ENCODE assay signal across 8 cellular contexts in genomic region chr6:118651282-118652050, GRCh38. TPM values are rescaled to one million over a fixed set of nuclear protein-coding genes. Genes with fewer than 3 reads are reported as not detected.
A peak's percentile ranks its signal among the peaks of the same experiment; 100 is the strongest.
DNase-seq lines count a peak whose midpoint lies in the region; ATAC-seq and TF ChIP-seq lines count a peak whose summit lies in the region.

CEP85L (minus strand) TSS chr6:118651591; CDS start chr6:118651269, 322 bp downstream.

- H3K4me3 ChIP-seq in SK-N-MC (peak within 1 kb of the TSS; percentile 87), suprapubic skin (peak within 1 kb of the TSS; percentile 98)

- peaks cover 26% of the 10 kb centered on the region for H3K4me1 ChIP-seq in suprapubic skin

- POLR2A ChIA-PET in GM10248 (lab: Yijun Ruan, JAX): interaction anchor here (0.6 to 1.0 kb wide), 4 partner anchors 32 to 157 kb away, joined by 3 to 4 read pairs (median 3); no protein-coding TSS in a partner anchor

- no peak for TF ChIP-seq EP300 in suprapubic skin (IDR thresholded peaks at IDR 0.05)

- peak; percentile 91 for ATAC-seq in HG02588 (IDR thresholded peaks at IDR 0.05; ENCODE audit: unreplicated experiment)

- no peaks in the 10 kb centered on the region for H3K9me3 Mint-ChIP-seq in activated naive CD4-positive, alpha-beta T cell treated with anti-CD3 and anti-CD28 coated beads, Interleukin-2, amount 10 ng/mL, durations not matched to agents 7 days and 5 days

- TF ChIP-seq CTCF in GM10248 (IDR thresholded peaks at IDR 0.05; ENCODE audit: control extremely low read depth, extremely low read depth, low read depth, missing control alignments) (no peak), suprapubic skin (IDR thresholded peaks at IDR 0.05) (no peak)

- peaks cover 21% of the 10 kb centered on the region for H3K36me3 Mint-ChIP-seq in activated naive CD4-positive, alpha-beta T cell treated with anti-CD3 and anti-CD28 coated beads, Interleukin-2, amount 10 ng/mL, durations not matched to agents 7 days and 5 days

- H3K36me3 ChIP-seq in SK-N-MC (ENCODE audit: insufficient read depth, low read length): no peaks in the 10 kb centered on the region
- no peaks in the 10 kb centered on the region for H3K36me3 ChIP-seq in suprapubic skin

- 0% methylated on average over 3 of the region's 77 CpGs for WGBS in suprapubic skin

- peak within 1 kb of the TSS; percentile 83 for H3K9ac ChIP-seq in SK-N-MC (ENCODE audit: insufficient read length)

- peak in 1 of 2 donors; percentile 59 for TF ChIP-seq POLR2A in suprapubic skin (IDR thresholded peaks at IDR 0.05)

- H3K27ac Mint-ChIP-seq in activated naive CD4-positive, alpha-beta T cell treated with anti-CD3 and anti-CD28 coated beads, Interleukin-2, amount 10 ng/mL, durations not matched to agents 7 days and 5 days: peak within 1 kb of the TSS; percentile 91

- H3K27me3 Mint-ChIP-seq in activated naive CD4-positive, alpha-beta T cell treated with anti-CD3 and anti-CD28 coated beads, Interleukin-2, amount 10 ng/mL, durations not matched to agents 7 days and 5 days: no peaks in the 10 kb centered on the region

- H3K9me3 ChIP-seq in SK-N-MC (ENCODE audit: low read depth, low read length) (no peaks in the 10 kb centered on the region), suprapubic skin (no peaks in the 10 kb centered on the region)

- H3K27ac ChIP-seq in SK-N-MC (0 out of 2 replicates have a peak within 1 kb of the TSS, but pooled peaks have one; percentile 21), suprapubic skin (peak within 1 kb of the TSS; percentile 97)

- H3K4me1 Mint-ChIP-seq in activated naive CD4-positive, alpha-beta T cell treated with anti-CD3 and anti-CD28 coated beads, Interleukin-2, amount 10 ng/mL, durations not matched to agents 7 days and 5 days: peaks cover 52% of the 10 kb centered on the region

- DNase-seq in GM10248 (ENCODE audit: extremely low spot score): peak; percentile 95
- DNase-seq in NCI-H1048 (lab: John Stamatoyannopoulos, UW): peak; percentile 77
- DNase-seq in SK-N-MC (ENCODE audit: low read depth, low spot score): peak; percentile 20
- DNase-seq in activated naive CD4-positive, alpha-beta T cell treated with anti-CD3 and anti-CD28 coated beads, Interleukin-2, amount 10 ng/mL, durations not matched to agents 7 days and 5 days: peak; percentile 93
- peak; percentile 95 for DNase-seq in globus pallidus (ENCODE audit: low spot score)
- DNase-seq in occipital lobe (lab: John Stamatoyannopoulos, UW): peak; percentile 89
- peak; percentile 93 for DNase-seq in suprapubic skin (ENCODE audit: low spot score in 2 of 2)

- CTCF ChIA-PET in GM10248 (lab: Yijun Ruan, JAX): interaction anchor here (0.9 to 1.4 kb wide), 5 partner anchors 8 to 125 kb away, joined by 3 to 5 read pairs (median 3); no protein-coding TSS in a partner anchor
- CTCF ChIA-PET in activated naive CD4-positive, alpha-beta T cell treated with anti-CD3 and anti-CD28 coated beads, Interleukin-2, amount 10 ng/mL, durations not matched to agents 7 days and 5 days (lab: Charles Lee): interaction anchor here (1.2 to 1.3 kb wide), 2 partner anchors 53 to 58 kb away, joined by 4 read pairs; no protein-coding TSS in a partner anchor

- peak within 1 kb of the TSS; percentile 89 for H3K4me3 Mint-ChIP-seq in activated naive CD4-positive, alpha-beta T cell treated with anti-CD3 and anti-CD28 coated beads, Interleukin-2, amount 10 ng/mL, durations not matched to agents 7 days and 5 days

- no peaks in the 10 kb centered on the region for H3K27me3 ChIP-seq in suprapubic skin

RNA-seq across cellular contexts. Expression of gene CEP85L, which starts in this region (rescaled TPM):
- total RNA-seq in occipital lobe: 59.1 TPM
- total RNA-seq in suprapubic skin: 1 to 10 TPM; 4.7 to 9.5 (median 5.3) TPM

Comparison
In these comparisons a context has a peak if more than half of its experiments do, and no peak if none do; other contexts are left out.
1. Peak in every context shown above with its lines: DNase-seq, ATAC-seq, H3K4me3 ChIP-seq and H3K27ac ChIP-seq.
2. DNase-seq: peak in every context shown above with its lines; median percentile 95 in GM10248; 95 in globus pallidus; 93 in activated naive CD4-positive, alpha-beta T cell treated with anti-CD3 and anti-CD28 coated beads, Interleukin-2, amount 10 ng/mL, durations not matched to agents 7 days and 5 days; 93 in suprapubic skin; 89 in occipital lobe; 77 in NCI-H1048; 20 in SK-N-MC.